ENCODE assay signal across 8 cellular contexts in the genomic region with DNA sequence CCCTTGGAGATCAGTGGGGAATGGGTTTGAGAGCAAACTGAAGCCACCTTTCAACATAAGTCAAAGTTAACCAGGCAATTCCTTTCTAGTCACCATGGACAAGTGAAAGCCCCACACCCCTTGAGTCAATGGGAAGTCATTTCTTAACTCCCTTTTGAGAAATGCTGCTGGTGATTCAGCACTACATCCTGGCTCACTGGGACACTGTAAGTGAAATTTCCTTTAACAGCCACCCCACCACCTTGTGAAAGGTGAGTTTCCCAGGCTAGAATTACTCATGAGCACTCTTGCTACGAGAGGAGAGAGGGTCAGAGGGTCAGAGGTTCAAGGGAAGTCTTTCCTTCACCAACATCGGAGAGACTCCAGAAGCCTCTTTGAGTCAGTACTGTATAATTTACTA.
DNase-seq lines count a peak whose midpoint lies in the region; ATAC-seq and TF ChIP-seq lines count a peak whose summit lies in the region.

No MANE protein-coding gene starts in this region.

- H3K4me1 ChIP-seq in OCI-LY3 (ENCODE audit: low read length) = peaks cover 23% of the 10 kb centered on the region
- no peaks in the 10 kb centered on the region for H3K4me1 ChIP-seq in Peyer's patch

- H2AFZ ChIP-seq in OCI-LY3 (ENCODE audit: low read depth, low read length) = no peak overlapping the region

- intact Hi-C loops in activated CD8-positive, alpha-beta T cell treated with anti-CD3 and anti-CD28 coated beads for 36 hours (cut with micrococcal nuclease) = no loop called here

- no peaks in the 10 kb centered on the region for H3K79me2 ChIP-seq in OCI-LY3 (ENCODE audit: low read length)

- POLR2A ChIA-PET in activated CD8-positive, alpha-beta T cell treated with anti-CD3 and anti-CD28 coated beads for 36 hours (lab: Charles Lee) = no interaction called here

- no peaks in the 10 kb centered on the region for H3K36me3 Mint-ChIP-seq in activated CD8-positive, alpha-beta T cell treated with anti-CD3 and anti-CD28 coated beads for 36 hours (ENCODE audit: low read depth)

- peaks cover 5% of the 10 kb centered on the region for H3K4me1 Mint-ChIP-seq in activated CD8-positive, alpha-beta T cell treated with anti-CD3 and anti-CD28 coated beads for 36 hours (ENCODE audit: low read depth)

- DNase-seq in HCEC 1CT (peak; percentile 71), left lobe of liver (ENCODE audit: low spot score) (no peak), NCI-H446 treated with DMSO at 0.1 percent for 48 hours (lab: John Stamatoyannopoulos, UW) (no peak), Peyer's patch (no peak)
- no peak for DNase-seq in stimulated activated naive CD4-positive, alpha-beta T cell (lab: John Stamatoyannopoulos, UW)
- DNase-seq in activated CD8-positive, alpha-beta T cell treated with anti-CD3 and anti-CD28 coated beads for 36 hours = no peak

- ATAC-seq in GM18502 (IDR thresholded peaks at IDR 0.05; ENCODE audit: poor library complexity, unreplicated experiment) (peak; percentile 67), left lobe of liver (peak; percentile 31)
- ATAC-seq in activated CD8-positive, alpha-beta T cell treated with anti-CD3 and anti-CD28 coated beads for 36 hours = no peak

- H3K4me3 Mint-ChIP-seq in activated CD8-positive, alpha-beta T cell treated with anti-CD3 and anti-CD28 coated beads for 36 hours = no peak overlapping the region

- H3K9me3 Mint-ChIP-seq in activated CD8-positive, alpha-beta T cell treated with anti-CD3 and anti-CD28 coated beads for 36 hours = no peaks in the 10 kb centered on the region

- TF ChIP-seq CTCF in OCI-LY3 (IDR thresholded peaks at IDR 0.05; ENCODE audit: low read depth, low read length) = no peak
- no peak for TF ChIP-seq CTCF in Peyer's patch (IDR thresholded peaks at IDR 0.05)
- no peak for TF ChIP-seq CTCF in activated CD8-positive, alpha-beta T cell treated with anti-CD3 and anti-CD28 coated beads for 36 hours (IDR thresholded peaks at IDR 0.05)

- H3K36me3 ChIP-seq in OCI-LY3 (replicated peaks; ENCODE audit: low read depth, low read length) = no peaks in the 10 kb centered on the region
- no peaks in the 10 kb centered on the region for H3K36me3 ChIP-seq in Peyer's patch

- peak overlapping the region; percentile 37; the same call in 1 of the 2 replicates for H3K4me2 ChIP-seq in OCI-LY3 (ENCODE audit: low read length)

- H4K20me1 ChIP-seq in OCI-LY3 (ENCODE audit: insufficient read depth, low read length) = no peaks in the 10 kb centered on the region

- H3K27ac Mint-ChIP-seq in activated CD8-positive, alpha-beta T cell treated with anti-CD3 and anti-CD28 coated beads for 36 hours = no peak overlapping the region

- TF ChIP-seq POLR2A in Peyer's patch (IDR thresholded peaks at IDR 0.05) = no peak

- CTCF ChIA-PET in activated CD8-positive, alpha-beta T cell treated with anti-CD3 and anti-CD28 coated beads for 36 hours (lab: Charles Lee) = no interaction called here

- H3K9me3 ChIP-seq in OCI-LY3 (ENCODE audit: insufficient read depth, low read length) (no peaks in the 10 kb centered on the region), Peyer's patch (no peaks in the 10 kb centered on the region)

- no peak overlapping the region for H3K4me3 ChIP-seq in OCI-LY3 (ENCODE audit: low read length)
- no peak overlapping the region for H3K4me3 ChIP-seq in Peyer's patch

- H3K27me3 ChIP-seq in OCI-LY3 (ENCODE audit: low read depth, low read length) (no peaks in the 10 kb centered on the region), Peyer's patch (no peaks in the 10 kb centered on the region)

- H3K27ac ChIP-seq in OCI-LY3 (ENCODE audit: low read length) (no peak overlapping the region), Peyer's patch (no peak overlapping the region)

- H3K9ac ChIP-seq in OCI-LY3 (ENCODE audit: low read length) = no peak overlapping the region

- H3K27me3 Mint-ChIP-seq in activated CD8-positive, alpha-beta T cell treated with anti-CD3 and anti-CD28 coated beads for 36 hours = no peaks in the 10 kb centered on the region
